ENCODE assay signal across 8 cellular contexts in genomic region chr13:75482070-75482819, GRCh38. TPM values are rescaled to one million over a fixed set of nuclear protein-coding genes. Genes with fewer than 3 reads are reported as not detected.
DNase-seq lines count a peak whose midpoint lies in the region; ATAC-seq and TF ChIP-seq lines count a peak whose summit lies in the region.

TBC1D4 (minus strand) TSS chr13:75482169; CDS start chr13:75481767, 402 bp downstream.

- ATAC-seq in GM18909 (IDR thresholded peaks at IDR 0.05; ENCODE audit: poor library complexity, unreplicated experiment) = peak; percentile 81
- ATAC-seq in HG03159 (IDR thresholded peaks at IDR 0.05; ENCODE audit: unreplicated experiment) = peak; percentile 73

- TF ChIP-seq CTCF in BE2C (IDR thresholded peaks at IDR 0.05; ENCODE audit: low read depth, low read length) (peak; percentile 97), coronary artery (IDR thresholded peaks at IDR 0.05) (peak; percentile 71)

- no peaks in the 10 kb centered on the region for H3K27me3 ChIP-seq in BE2C

- H3K4me3 ChIP-seq in BE2C (ENCODE audit: low read depth, low read length) (peak within 1 kb of the TSS; percentile 90), coronary artery (peak within 1 kb of the TSS; percentile 95)

- peak within 1 kb of the TSS; percentile 31 to 85 for H3K27ac ChIP-seq in coronary artery

- DNase-seq in BE2C (peak; percentile 95), NCI-H345 (lab: John Stamatoyannopoulos, UW) (peak; percentile 84), coronary artery (ENCODE audit: low spot score) (peak; percentile 89), kidney tubule cell (ENCODE audit: low spot score) (peak; percentile 94)
- peak; percentile 21 for DNase-seq in activated CD4-positive, CD25-positive, alpha-beta regulatory T cell treated with anti-CD3 and anti-CD28 coated beads, Interleukin-2, amount 50 U/mL, for 16 hours (ENCODE audit: low read depth, low spot score)
- DNase-seq in stimulated activated CD4-positive, alpha-beta T cell treated with anti-CD3 and anti-CD28 coated beads, Interleukin-1b, Interleukin-23, amount 100 ng/mL, for 4 hours (ENCODE audit: low read depth in 2 of 2) = peak; percentile 12 to 38

- peaks cover 8% of the 10 kb centered on the region for H3K4me1 ChIP-seq in BE2C

- H3K36me3 ChIP-seq in BE2C = peaks cover 4% of the 10 kb centered on the region; the same call in 1 of the 2 replicates

- H3K9me3 ChIP-seq in BE2C = no peaks in the 10 kb centered on the region

RNA-seq across cellular contexts. Expression of gene TBC1D4, which starts in this region (rescaled TPM):
- polyA plus RNA-seq in BE2C (2012; ENCODE audit: insufficient read depth, insufficient read length, low read depth) = 44.4 TPM

Comparison
In these comparisons a context has a peak if more than half of its experiments do, and no peak if none do; other contexts are left out.
1. Peak in every context shown above with its lines: DNase-seq, ATAC-seq, H3K4me3 ChIP-seq and H3K27ac ChIP-seq.
2. DNase-seq: peak in every context shown above with its lines; median percentile 95 in BE2C; 94 in kidney tubule cell; 89 in coronary artery; 84 in NCI-H345; 25 in stimulated activated CD4-positive, alpha-beta T cell treated with anti-CD3 and anti-CD28 coated beads, Interleukin-1b, Interleukin-23, amount 100 ng/mL, for 4 hours; 21 in activated CD4-positive, CD25-positive, alpha-beta regulatory T cell treated with anti-CD3 and anti-CD28 coated beads, Interleukin-2, amount 50 U/mL, for 16 hours.